In the genomic region with DNA sequence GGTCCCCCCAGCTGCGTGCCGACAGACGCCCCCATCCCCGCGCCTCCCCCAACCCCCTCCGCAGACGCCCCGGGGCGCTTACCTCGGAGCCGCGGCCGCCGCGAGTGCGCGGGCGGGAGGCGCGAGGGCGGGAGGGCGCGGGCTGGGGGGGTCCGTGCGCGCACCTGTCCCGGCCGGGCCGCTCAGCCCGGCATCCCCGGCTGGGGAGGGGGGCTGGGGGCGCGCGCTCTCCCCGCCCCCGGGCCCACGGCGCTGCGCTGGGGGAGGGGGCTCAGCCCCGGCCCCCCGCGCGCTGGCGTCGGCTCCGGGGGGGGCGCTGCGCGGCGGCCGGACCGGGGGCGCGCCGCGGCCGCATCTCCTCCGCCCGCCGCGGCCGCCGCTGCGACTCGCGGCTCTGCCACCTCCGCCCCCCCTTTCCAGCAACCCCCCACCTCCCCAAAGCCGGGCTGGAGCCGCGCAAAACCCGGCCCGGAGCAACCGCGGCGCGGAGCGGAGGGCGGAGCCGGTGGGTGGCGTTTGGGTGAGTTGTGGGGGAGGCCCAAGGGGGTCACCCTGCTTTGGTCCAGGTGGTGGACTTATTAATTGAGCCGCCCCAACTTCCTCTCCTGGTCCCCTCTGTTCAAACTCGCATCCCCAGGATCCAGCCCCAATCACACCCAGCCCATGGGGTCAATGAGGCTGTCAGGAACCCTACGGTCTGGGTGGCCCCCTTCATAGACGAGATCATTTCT, we compare ENCODE assay signal across 9 cellular contexts. TPM values are rescaled to one million over a fixed set of nuclear protein-coding genes. Genes with fewer than 3 reads are reported as not detected.
A peak's percentile ranks its signal among the peaks of the same experiment; 100 is the strongest.
DNase-seq lines count a peak whose midpoint lies in the region; ATAC-seq and TF ChIP-seq lines count a peak whose summit lies in the region.
"Had no signal": no experiment of that assay in that cellular context is flagged by ENCODE, and none has a peak within 500 bp of the region (broad histone marks: within the 10 kb centered on the region; RNA-seq: fewer than 3 reads in every experiment).

No MANE protein-coding gene starts in this region.

- no peaks in the 10 kb centered on the region for H3K36me3 Mint-ChIP-seq in progenitor cell of endocrine pancreas (ENCODE audit: insufficient read depth)

- H3K4me1 ChIP-seq in upper lobe of right lung: peaks cover 12% of the 10 kb centered on the region

- no peaks in the 10 kb centered on the region for H3K36me3 ChIP-seq in upper lobe of right lung

- no peak for ATAC-seq in HG03565 (IDR thresholded peaks at IDR 0.05; ENCODE audit: unreplicated experiment)
- no peak for ATAC-seq in upper lobe of right lung

- no peak overlapping the region for H3K4me3 ChIP-seq in upper lobe of right lung

- H3K27me3 ChIP-seq in upper lobe of right lung: peaks cover 85% of the 10 kb centered on the region

- no peaks in the 10 kb centered on the region for H3K9me3 ChIP-seq in upper lobe of right lung

- DNase-seq in NCI-H1417 (lab: John Stamatoyannopoulos, UW) (peak; percentile 56 to 64 (median 64)), NCI-H1417 treated with DMSO at 0.1 percent for 48 hours (lab: John Stamatoyannopoulos, UW) (no peak), NCI-H1105 treated with DMSO at 0.1 percent for 48 hours (lab: John Stamatoyannopoulos, UW) (peak; percentile 34), dermis blood vessel endothelial cell (peak; percentile 75), progenitor cell of endocrine pancreas (ENCODE audit: low spot score, unreplicated experiment) (no peak), upper lobe of right lung (no peak), AG08395 (ENCODE audit: low spot score) (no peak)

- TF ChIP-seq CTCF in progenitor cell of endocrine pancreas (IDR thresholded peaks at IDR 0.05; ENCODE audit: unreplicated experiment): no peak
- TF ChIP-seq CTCF in upper lobe of right lung (IDR thresholded peaks at IDR 0.05): no peak

- H3K27ac Mint-ChIP-seq in progenitor cell of endocrine pancreas: no peak overlapping the region

- H3K9me3 Mint-ChIP-seq in progenitor cell of endocrine pancreas (ENCODE audit: low read depth): no peaks in the 10 kb centered on the region

- H3K4me3 Mint-ChIP-seq in progenitor cell of endocrine pancreas (ENCODE audit: low read depth): peak overlapping the region; percentile 76

- peaks cover 32% of the 10 kb centered on the region for H3K27me3 Mint-ChIP-seq in progenitor cell of endocrine pancreas

- H3K27ac ChIP-seq in upper lobe of right lung: no peak overlapping the region

- intact Hi-C loops in upper lobe of right lung (cut with DNase I): no loop called here

- H3K4me1 Mint-ChIP-seq in progenitor cell of endocrine pancreas (ENCODE audit: low read depth): peaks cover 3% of the 10 kb centered on the region

RNA-seq across cellular contexts. Expression of gene SEMA6B, which starts 22.1 kb away (rescaled TPM):
- 143 and 209 TPM in 2 replicates for total RNA-seq in dermis blood vessel endothelial cell
- 26.6 and 28.3 TPM in 2 replicates for total RNA-seq in progenitor cell of endocrine pancreas
- 20.3 TPM for total RNA-seq in upper lobe of right lung

RNA-seq across cellular contexts. Expression of gene LRG1, which starts 41.7 kb away (rescaled TPM):
- 1.2 and 1.6 TPM in 2 replicates for total RNA-seq in dermis blood vessel endothelial cell
- total RNA-seq in progenitor cell of endocrine pancreas: 0.34 and 0.51 TPM in 2 replicates
- total RNA-seq in upper lobe of right lung: 15.9 TPM
- total RNA-seq: RPMI7951 had no signal

RNA-seq across cellular contexts. Expression of gene PLIN5, which starts 46.5 kb away (rescaled TPM):
- total RNA-seq in dermis blood vessel endothelial cell: 4.7 and 11.7 TPM in 2 replicates
- 5.7 and 8.1 TPM in 2 replicates for total RNA-seq in progenitor cell of endocrine pancreas
- total RNA-seq in upper lobe of right lung: 17.2 TPM
- total RNA-seq: RPMI7951 had no signal

RNA-seq across cellular contexts. Expression of gene TNFAIP8L1, which starts 57.8 kb away (rescaled TPM):
- 65.4 and 70.1 TPM in 2 replicates for total RNA-seq in dermis blood vessel endothelial cell
- 7.3 and 8.5 TPM in 2 replicates for total RNA-seq in progenitor cell of endocrine pancreas
- 11.9 TPM for total RNA-seq in upper lobe of right lung

Comparison
In these comparisons a context has a peak if more than half of its experiments do, and no peak if none do; other contexts are left out.
1. DNase-seq: peak in NCI-H1417 (3 of 3), NCI-H1105 treated with DMSO at 0.1 percent for 48 hours (single experiment) and dermis blood vessel endothelial cell (single experiment); none in NCI-H1417 treated with DMSO at 0.1 percent for 48 hours (single experiment), progenitor cell of endocrine pancreas (single experiment), upper lobe of right lung (single experiment) and AG08395 (single experiment).